Comparison of ENCODE assay signal across 18 cellular contexts in the genomic region with DNA sequence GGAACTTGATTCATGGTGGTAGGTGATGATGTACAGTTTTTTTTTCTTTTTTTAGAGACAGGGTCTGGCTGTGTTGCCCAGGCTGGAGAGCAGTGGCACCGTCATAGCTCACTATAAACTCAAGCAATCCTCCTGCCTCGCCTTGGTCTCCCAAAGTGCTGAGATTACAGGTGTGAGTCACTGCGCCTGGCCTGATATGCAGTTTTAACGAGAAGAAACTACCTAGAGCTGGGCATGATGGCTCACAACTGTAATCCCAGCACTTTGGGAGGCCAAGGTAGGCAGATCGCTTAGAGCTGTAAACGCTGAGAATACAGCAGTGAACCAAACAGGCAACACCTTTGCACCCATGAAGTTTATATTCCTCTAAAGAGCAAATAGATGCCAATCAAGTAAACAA.
"Had no signal": no experiment of that assay in that cellular context is flagged by ENCODE, and none has a peak within 500 bp of the region (broad histone marks: within the 10 kb centered on the region; RNA-seq: fewer than 3 reads in every experiment).

No MANE protein-coding gene starts in this region.

- H3K27me3 Mint-ChIP-seq: activated CD4-positive, alpha-beta memory T cell treated with anti-CD3 and anti-CD28 coated beads for 36 hours; activated CD4-positive, alpha-beta T cell treated with anti-CD3 and anti-CD28 coated beads for 36 hours; activated T-helper 17 cell treated with anti-CD3 and anti-CD28 coated beads, Interleukin-2, amount 50 U/mL, for 72 hours; stimulated activated memory B cell treated with anti-CD40 and anti-IgM and Interleukin-4, amounts not matched to agents 10 μg/mL and 1 μg/mL and 100 μg/mL, for 72 hours had no signal

- H3K27ac ChIP-seq: epithelial cell of prostate, foreskin keratinocyte, prostate gland had no signal

- ATAC-seq: activated CD4-positive, alpha-beta T cell treated with anti-CD3 and anti-CD28 coated beads for 36 hours; activated T-helper 17 cell treated with anti-CD3 and anti-CD28 coated beads, Interleukin-2, amount 50 U/mL, for 72 hours; foreskin keratinocyte; stimulated activated memory B cell treated with anti-CD40 and anti-IgM and Interleukin-4, amounts not matched to agents 10 μg/mL and 1 μg/mL and 100 μg/mL, for 72 hours had no signal

- H3K4me3 ChIP-seq: prostate gland had no signal

- H3K4me1 ChIP-seq: foreskin keratinocyte, prostate gland had no signal

- H3K36me3 ChIP-seq: prostate gland had no signal

- H3K9me3 Mint-ChIP-seq: activated CD4-positive, alpha-beta memory T cell treated with anti-CD3 and anti-CD28 coated beads for 36 hours; activated naive CD4-positive, alpha-beta T cell treated with anti-CD3 and anti-CD28 coated beads for 36 hours; activated T-helper 17 cell treated with anti-CD3 and anti-CD28 coated beads, Interleukin-2, amount 50 U/mL, for 72 hours; stimulated activated memory B cell treated with anti-CD40 and anti-IgM and Interleukin-4, amounts not matched to agents 10 μg/mL and 1 μg/mL and 100 μg/mL, for 72 hours; T-helper 2 cell treated with Interferon-gamma antibody and Interleukin-4, amounts not matched to agents 5 μg/mL and 100 μg/mL, for 36 hours had no signal

- H3K4me3 Mint-ChIP-seq: activated CD4-positive, alpha-beta memory T cell treated with anti-CD3 and anti-CD28 coated beads for 36 hours; activated CD4-positive, alpha-beta T cell treated with anti-CD3 and anti-CD28 coated beads for 36 hours; activated naive CD4-positive, alpha-beta T cell treated with anti-CD3 and anti-CD28 coated beads for 36 hours; activated T-helper 17 cell treated with anti-CD3 and anti-CD28 coated beads, Interleukin-2, amount 50 U/mL, for 72 hours; endodermal cell; stimulated activated memory B cell treated with anti-CD40 and anti-IgM and Interleukin-4, amounts not matched to agents 10 μg/mL and 1 μg/mL and 100 μg/mL, for 72 hours; T-helper 2 cell treated with Interferon-gamma antibody and Interleukin-4, amounts not matched to agents 5 μg/mL and 100 μg/mL, for 36 hours had no signal

- H3K36me3 Mint-ChIP-seq: activated CD4-positive, alpha-beta memory T cell treated with anti-CD3 and anti-CD28 coated beads for 36 hours; stimulated activated memory B cell treated with anti-CD40 and anti-IgM and Interleukin-4, amounts not matched to agents 10 μg/mL and 1 μg/mL and 100 μg/mL, for 72 hours had no signal

- H3K27ac Mint-ChIP-seq: activated CD4-positive, alpha-beta memory T cell treated with anti-CD3 and anti-CD28 coated beads for 36 hours; activated CD4-positive, alpha-beta T cell treated with anti-CD3 and anti-CD28 coated beads for 36 hours; activated naive CD4-positive, alpha-beta T cell treated with anti-CD3 and anti-CD28 coated beads for 36 hours; activated T-helper 17 cell treated with anti-CD3 and anti-CD28 coated beads, Interleukin-2, amount 50 U/mL, for 72 hours; endodermal cell; T-helper 2 cell treated with Interferon-gamma antibody and Interleukin-4, amounts not matched to agents 5 μg/mL and 100 μg/mL, for 36 hours had no signal

- H3K4me1 Mint-ChIP-seq: activated CD4-positive, alpha-beta T cell treated with anti-CD3 and anti-CD28 coated beads for 36 hours; activated T-helper 17 cell treated with anti-CD3 and anti-CD28 coated beads, Interleukin-2, amount 50 U/mL, for 72 hours; endodermal cell; stimulated activated memory B cell treated with anti-CD40 and anti-IgM and Interleukin-4, amounts not matched to agents 10 μg/mL and 1 μg/mL and 100 μg/mL, for 72 hours had no signal

- H3K9me3 ChIP-seq: prostate gland, SK-N-SH had no signal

- DNase-seq: activated CD4-positive, alpha-beta memory T cell treated with anti-CD3 and anti-CD28 coated beads for 36 hours; activated CD4-positive, alpha-beta T cell treated with anti-CD3 and anti-CD28 coated beads for 36 hours; activated naive CD4-positive, alpha-beta T cell treated with anti-CD3 and anti-CD28 coated beads for 36 hours; cerebellar nuclear complex; endodermal cell; foreskin keratinocyte; glutamatergic neuron; hippocampal formation; midbrain; right cardiac atrium; SK-N-SH; stimulated activated CD4-positive, alpha-beta T cell treated with anti-CD3 and anti-CD28 coated beads, Interleukin-4, amount 100 ng/mL, for 24 hours had no signal

- H3K27me3 ChIP-seq: dorsolateral prefrontal cortex, foreskin keratinocyte had no signal
